Comparison of ENCODE assay signal across 9 cellular contexts in genomic region chr11:57474017-57474750, GRCh38. TPM values are rescaled to one million over a fixed set of nuclear protein-coding genes. Genes with fewer than 3 reads are reported as not detected.
DNase-seq lines count a peak whose midpoint lies in the region; ATAC-seq and TF ChIP-seq lines count a peak whose summit lies in the region.
"Had no signal": no experiment of that assay in that cellular context is flagged by ENCODE, and none has a peak within 500 bp of the region (broad histone marks: within the 10 kb centered on the region; RNA-seq: fewer than 3 reads in every experiment).

No MANE protein-coding gene starts in this region.

- H3K36me3 ChIP-seq in KMS-11 (ENCODE audit: insufficient read depth) = no peaks in the 10 kb centered on the region

- intact Hi-C loops in activated naive CD4-positive, alpha-beta T cell treated with anti-CD3 and anti-CD28 coated beads for 36 hours (cut with micrococcal nuclease) = no loop called here
- intact Hi-C loops in head of caudate nucleus (cut with DNase I) = no loop called here

- no peak overlapping the region for H3K27ac Mint-ChIP-seq in activated naive CD4-positive, alpha-beta T cell treated with anti-CD3 and anti-CD28 coated beads for 36 hours
- H3K27ac Mint-ChIP-seq in activated T-helper 17 cell treated with anti-CD3 and anti-CD28 coated beads, Interleukin-2, amount 50 U/mL, for 72 hours = no peak overlapping the region

- peaks cover 14% of the 10 kb centered on the region for H3K79me2 ChIP-seq in KMS-11 (ENCODE audit: insufficient read depth, low read depth)

- peaks cover 27% of the 10 kb centered on the region for H3K4me1 Mint-ChIP-seq in activated naive CD4-positive, alpha-beta T cell treated with anti-CD3 and anti-CD28 coated beads for 36 hours (ENCODE audit: low read depth)
- H3K4me1 Mint-ChIP-seq in activated T-helper 17 cell treated with anti-CD3 and anti-CD28 coated beads, Interleukin-2, amount 50 U/mL, for 72 hours = peaks cover 4% of the 10 kb centered on the region

- H3K9ac ChIP-seq in KMS-11 = no peak overlapping the region

- no peak overlapping the region for H3K4me3 ChIP-seq in KMS-11 (IDR thresholded peaks at IDR 0.05; ENCODE audit: insufficient read depth, low read depth, low read length)

- peaks cover 8% of the 10 kb centered on the region for H3K27me3 Mint-ChIP-seq in activated naive CD4-positive, alpha-beta T cell treated with anti-CD3 and anti-CD28 coated beads for 36 hours (ENCODE audit: low read depth)
- no peaks in the 10 kb centered on the region for H3K27me3 Mint-ChIP-seq in activated T-helper 17 cell treated with anti-CD3 and anti-CD28 coated beads, Interleukin-2, amount 50 U/mL, for 72 hours

- H4K20me1 ChIP-seq in KMS-11 (ENCODE audit: insufficient read depth) = no peaks in the 10 kb centered on the region

- peak; percentile 68 for DNase-seq in activated naive CD4-positive, alpha-beta T cell treated with anti-CD3 and anti-CD28 coated beads for 36 hours
- no peak for DNase-seq in activated naive CD4-positive, alpha-beta T cell treated with Interleukin-2 at 50 U/mL for 16 hours
- no peak for DNase-seq in head of caudate nucleus

- no peaks in the 10 kb centered on the region for H3K9me3 Mint-ChIP-seq in activated naive CD4-positive, alpha-beta T cell treated with anti-CD3 and anti-CD28 coated beads for 36 hours
- H3K9me3 Mint-ChIP-seq in activated T-helper 17 cell treated with anti-CD3 and anti-CD28 coated beads, Interleukin-2, amount 50 U/mL, for 72 hours = no peaks in the 10 kb centered on the region

- no peak overlapping the region for H3K4me3 Mint-ChIP-seq in activated naive CD4-positive, alpha-beta T cell treated with anti-CD3 and anti-CD28 coated beads for 36 hours
- peak overlapping the region; percentile 45 for H3K4me3 Mint-ChIP-seq in activated T-helper 17 cell treated with anti-CD3 and anti-CD28 coated beads, Interleukin-2, amount 50 U/mL, for 72 hours

- CTCF ChIA-PET in activated naive CD4-positive, alpha-beta T cell treated with anti-CD3 and anti-CD28 coated beads for 36 hours (lab: Charles Lee) = interaction anchor here (0.7 to 3.1 kb wide), 9 partner anchors 9 to 169 kb away, joined by 3 to 17 read pairs (median 8); partner anchors contain the start of gene RTN4RL2

- H2AFZ ChIP-seq in KMS-11 (ENCODE audit: low read depth) = no peak overlapping the region

- no peak for TF ChIP-seq CTCF in KMS-11 (conservative IDR thresholded peaks at IDR 0.05; ENCODE audit: low read depth, low read length)

- peak overlapping the region; percentile 79; the same call in 1 of the 2 replicates for H3K4me2 ChIP-seq in KMS-11

- H3K27ac ChIP-seq in KMS-11 (no peak overlapping the region), temporal lobe (ENCODE audit: low read depth, low read length) (peak overlapping the region; percentile 27)

- no peaks in the 10 kb centered on the region for H3K36me3 Mint-ChIP-seq in activated naive CD4-positive, alpha-beta T cell treated with anti-CD3 and anti-CD28 coated beads for 36 hours (ENCODE audit: low read depth)
- no peaks in the 10 kb centered on the region for H3K36me3 Mint-ChIP-seq in activated T-helper 17 cell treated with anti-CD3 and anti-CD28 coated beads, Interleukin-2, amount 50 U/mL, for 72 hours (ENCODE audit: low read depth)

- peaks cover 32% of the 10 kb centered on the region for H3K4me1 ChIP-seq in KMS-11 (ENCODE audit: low read depth, poor library complexity, severe bottlenecking)

- H3K27me3 ChIP-seq in KMS-11 (ENCODE audit: insufficient read depth, low read depth) = no peaks in the 10 kb centered on the region

- ATAC-seq in activated T-helper 17 cell treated with anti-CD3 and anti-CD28 coated beads, Interleukin-2, amount 50 U/mL, for 72 hours (replicated peaks) = peak; percentile 8
- ATAC-seq in HG03095 (IDR thresholded peaks at IDR 0.05; ENCODE audit: unreplicated experiment) (no peak), HG03442 (IDR thresholded peaks at IDR 0.05; ENCODE audit: unreplicated experiment) (no peak)

RNA-seq across cellular contexts. Expression of gene RTN4RL2, which starts 13.9 kb away (rescaled TPM):
- total RNA-seq in activated naive CD4-positive, alpha-beta T cell treated with anti-CD3 and anti-CD28 coated beads for 36 hours = under 1 TPM; 0.74 to 0.99 TPM
- total RNA-seq in activated T-helper 17 cell treated with anti-CD3 and anti-CD28 coated beads, Interleukin-2, amount 50 U/mL, for 72 hours = under 1 TPM; 0.22 to 0.82 TPM
- total RNA-seq in temporal lobe = 1.2 TPM
- total RNA-seq: fibroblast of villous mesenchyme had no signal

RNA-seq across cellular contexts. Expression of gene SLC43A1, which starts 41.3 kb away (rescaled TPM):
- total RNA-seq in activated naive CD4-positive, alpha-beta T cell treated with anti-CD3 and anti-CD28 coated beads for 36 hours = 10 to 100 TPM; 26.5 to 29.7 TPM
- 10 to 100 TPM in 1 of 2 donors, 1 to 10 TPM in 1; 9.1 to 20.0 TPM for total RNA-seq in activated T-helper 17 cell treated with anti-CD3 and anti-CD28 coated beads, Interleukin-2, amount 50 U/mL, for 72 hours
- 1.2 TPM for total RNA-seq in temporal lobe

RNA-seq across cellular contexts. Expression of gene SLC43A3, which starts 47.3 kb away (rescaled TPM):
- 100 to 1,000 TPM; 116 to 117 TPM for total RNA-seq in activated naive CD4-positive, alpha-beta T cell treated with anti-CD3 and anti-CD28 coated beads for 36 hours
- total RNA-seq in activated T-helper 17 cell treated with anti-CD3 and anti-CD28 coated beads, Interleukin-2, amount 50 U/mL, for 72 hours = 100 to 1,000 TPM; 346 to 386 TPM
- total RNA-seq in temporal lobe = 6.1 TPM

RNA-seq across cellular contexts. Expression of gene TIMM10, which starts 56.4 kb away (rescaled TPM):
- 100 to 1,000 TPM; 131 to 136 TPM for total RNA-seq in activated naive CD4-positive, alpha-beta T cell treated with anti-CD3 and anti-CD28 coated beads for 36 hours
- total RNA-seq in activated T-helper 17 cell treated with anti-CD3 and anti-CD28 coated beads, Interleukin-2, amount 50 U/mL, for 72 hours = 100 to 1,000 TPM in 1 of 2 donors, 10 to 100 TPM in 1; 56.4 to 125 TPM
- 27.0 TPM for total RNA-seq in temporal lobe

Comparison
In these comparisons a context has a peak if more than half of its experiments do, and no peak if none do; other contexts are left out.
1. RNA of gene SLC43A3, which starts 47.3 kb away (total RNA-seq): 346 to 386 TPM in activated T-helper 17 cell treated with anti-CD3 and anti-CD28 coated beads, Interleukin-2, amount 50 U/mL, for 72 hours and 116 to 117 TPM in activated naive CD4-positive, alpha-beta T cell treated with anti-CD3 and anti-CD28 coated beads for 36 hours; 6.1 TPM in temporal lobe (single experiment); every median in the first group is over 10 times any median in the second.